In the genomic region with DNA sequence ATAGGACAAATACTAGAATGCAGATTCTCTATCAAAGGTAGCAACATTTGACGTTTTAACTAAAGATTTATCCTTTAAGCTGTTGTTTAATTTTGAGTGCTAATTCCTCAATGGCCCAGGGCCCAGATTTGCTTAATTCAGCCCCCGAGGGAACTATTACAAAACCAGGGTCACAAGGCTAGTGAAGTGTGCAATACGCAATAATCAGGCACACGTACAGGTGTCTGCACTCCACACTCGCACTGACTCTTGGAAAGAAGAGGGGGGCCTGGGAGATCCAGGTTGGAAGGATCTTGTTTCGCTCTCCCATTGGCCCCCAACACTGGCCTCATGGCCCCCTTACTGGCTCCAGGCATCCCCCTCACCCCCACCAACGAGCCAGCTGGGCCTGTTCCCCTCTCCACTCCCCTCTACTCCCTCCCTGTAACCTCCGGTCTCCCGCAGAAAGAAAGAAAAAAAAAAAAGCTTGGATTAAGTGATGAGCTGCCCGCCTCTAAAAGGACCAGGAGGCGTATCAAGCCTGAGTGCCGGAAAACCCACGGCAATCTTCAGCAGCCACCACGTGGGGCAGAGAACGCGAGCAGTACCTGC, we compare ENCODE assay signal across 10 cellular contexts. TPM values are rescaled to one million over a fixed set of nuclear protein-coding genes. Genes with fewer than 3 reads are reported as not detected.
DNase-seq lines count a peak whose midpoint lies in the region; ATAC-seq and TF ChIP-seq lines count a peak whose summit lies in the region.
"Had no signal": no experiment of that assay in that cellular context is flagged by ENCODE, and none has a peak within 500 bp of the region (broad histone marks: within the 10 kb centered on the region; RNA-seq: fewer than 3 reads in every experiment).

No MANE protein-coding gene starts in this region.

- no peaks in the 10 kb centered on the region for H3K79me1 ChIP-seq in trophoblast cell (ENCODE audit: low read length)

- no peak overlapping the region for H3K4ac ChIP-seq in trophoblast cell (ENCODE audit: low read depth, low read length)

- no peaks in the 10 kb centered on the region for H3K9me3 ChIP-seq in trophoblast cell (ENCODE audit: insufficient read depth, low read depth, low read length)

- H3K9ac ChIP-seq in trophoblast cell (ENCODE audit: low read length) = no peak overlapping the region

- H3K14ac ChIP-seq in trophoblast cell (ENCODE audit: low read length) = no peak overlapping the region

- TF ChIP-seq CTCF in fibroblast of pulmonary artery (IDR thresholded peaks at IDR 0.05; ENCODE audit: low read length, missing control alignments) = no peak
- TF ChIP-seq CTCF in RWPE1 (conservative IDR thresholded peaks at IDR 0.05; ENCODE audit: low read depth) = no peak

- H3K27ac ChIP-seq in trophoblast cell (ENCODE audit: low read depth, low read length) = no peak overlapping the region
- no peak overlapping the region for H3K27ac ChIP-seq in RWPE1

- peaks cover 53% of the 10 kb centered on the region for H3K27me3 ChIP-seq in trophoblast cell (ENCODE audit: insufficient read depth, low read length)

- H3K18ac ChIP-seq in trophoblast cell (ENCODE audit: low read length) = no peak overlapping the region

- H3K36me3 ChIP-seq in trophoblast cell (ENCODE audit: control insufficient read depth in 1 of 2, insufficient read depth in 2 of 2, low read length in 2 of 2) = no peaks in the 10 kb centered on the region

- no peak overlapping the region for H2BK120ac ChIP-seq in trophoblast cell (ENCODE audit: insufficient read depth, low read length, poor library complexity)

- peaks cover 8 to 11% of the 10 kb centered on the region in 2 experiments for H3K4me1 ChIP-seq in trophoblast cell (ENCODE audit: control insufficient read depth in 1 of 2, insufficient read depth in 2 of 2, low read length in 2 of 2)

- H2AK5ac ChIP-seq in trophoblast cell (ENCODE audit: low read length) = no peak overlapping the region

- CTCF ChIA-PET in RWPE1 (lab: Yijun Ruan, JAX) = no interaction called here

- peak; percentile 70 for DNase-seq in NCI-H146 treated with DMSO at 0.1 percent for 48 hours (lab: John Stamatoyannopoulos, UW; ENCODE audit: unreplicated experiment)
- DNase-seq in NCI-H146 (lab: John Stamatoyannopoulos, UW) = no peak
- DNase-seq in NCI-H82 treated with DMSO at 0.1 percent for 48 hours (lab: John Stamatoyannopoulos, UW; ENCODE audit: unreplicated experiment) = peak; percentile 29
- DNase-seq in fibroblast of pulmonary artery (ENCODE audit: low read depth) = no peak
- no peak for DNase-seq in trophoblast cell
- DNase-seq in COR-L47 (lab: John Stamatoyannopoulos, UW) = no peak
- no peak for DNase-seq in stimulated activated naive CD8-positive, alpha-beta T cell treated with anti-CD3 and anti-CD28 coated beads, Interleukin-15, Interleukin-2, amounts not matched to agents 100 U/mL and 50 U/mL, for 24 hours
- DNase-seq in RWPE1 (ENCODE audit: low spot score) = no peak
- DNase-seq: activated naive CD8-positive, alpha-beta T cell treated with anti-CD3 and anti-CD28 coated beads, Interleukin-2, amount 10 ng/mL, durations not matched to agents 7 days and 5 days; NCI-H446 treated with DMSO at 0.1 percent for 48 hours had no signal

- H2BK12ac ChIP-seq in trophoblast cell (ENCODE audit: low read length) = no peak overlapping the region

- H4K12ac ChIP-seq in trophoblast cell (ENCODE audit: low read depth, low read length) = no peak overlapping the region

- no peak overlapping the region for H4K91ac ChIP-seq in trophoblast cell (ENCODE audit: low read depth, low read length)

- peak overlapping the region; percentile 5 for H3K4me3 ChIP-seq in fibroblast of pulmonary artery (replicated peaks; ENCODE audit: low read depth, low read length)
- no peak overlapping the region for H3K4me3 ChIP-seq in trophoblast cell (ENCODE audit: low read depth, low read length)

- H3K4me2 ChIP-seq in trophoblast cell (ENCODE audit: low read length) = peak overlapping the region; percentile 58

- no peak overlapping the region for H2BK5ac ChIP-seq in trophoblast cell (ENCODE audit: low read depth, low read length, poor library complexity)

- POLR2A ChIA-PET in RWPE1 (lab: Yijun Ruan, JAX; ENCODE audit: low non-redundant PET) = no interaction called here

- H2AFZ ChIP-seq in trophoblast cell (ENCODE audit: insufficient read depth, low read length, poor library complexity) = no peak overlapping the region

- H4K8ac ChIP-seq in trophoblast cell (ENCODE audit: low read depth, low read length) = no peak overlapping the region

- no peak overlapping the region for H3K23ac ChIP-seq in trophoblast cell (ENCODE audit: low read length)

- no CpG with 5 or more reads among the region's 16 CpGs for WGBS in trophoblast cell (ENCODE audit: extremely low coverage, insufficient coverage, insufficient read length)

- ATAC-seq in stimulated activated naive CD8-positive, alpha-beta T cell treated with anti-CD3 and anti-CD28 coated beads, Interleukin-15, Interleukin-2, amounts not matched to agents 100 U/mL and 50 U/mL, for 24 hours = no peak

- H3K79me2 ChIP-seq in trophoblast cell (ENCODE audit: control insufficient read depth, insufficient read depth, low read length, poor library complexity) = no peaks in the 10 kb centered on the region

RNA-seq across cellular contexts. Expression of a gene that starts 2.2 kb away (rescaled TPM):
- 0.04 TPM in 1 of 2 replicates, not detected in the other for polyA plus RNA-seq in trophoblast cell (2013)

Comparison
In these comparisons a context has a peak if more than half of its experiments do, and no peak if none do; other contexts are left out.
1. DNase-seq: peak in NCI-H146 treated with DMSO at 0.1 percent for 48 hours (single experiment) and NCI-H82 treated with DMSO at 0.1 percent for 48 hours (single experiment); none in NCI-H146 (single experiment), fibroblast of pulmonary artery (single experiment), trophoblast cell (0 of 2), COR-L47 (single experiment), stimulated activated naive CD8-positive, alpha-beta T cell treated with anti-CD3 and anti-CD28 coated beads, Interleukin-15, Interleukin-2, amounts not matched to agents 100 U/mL and 50 U/mL, for 24 hours (single experiment) and RWPE1 (single experiment).